ENCODE assay signal across 9 cellular contexts in the genomic region with DNA sequence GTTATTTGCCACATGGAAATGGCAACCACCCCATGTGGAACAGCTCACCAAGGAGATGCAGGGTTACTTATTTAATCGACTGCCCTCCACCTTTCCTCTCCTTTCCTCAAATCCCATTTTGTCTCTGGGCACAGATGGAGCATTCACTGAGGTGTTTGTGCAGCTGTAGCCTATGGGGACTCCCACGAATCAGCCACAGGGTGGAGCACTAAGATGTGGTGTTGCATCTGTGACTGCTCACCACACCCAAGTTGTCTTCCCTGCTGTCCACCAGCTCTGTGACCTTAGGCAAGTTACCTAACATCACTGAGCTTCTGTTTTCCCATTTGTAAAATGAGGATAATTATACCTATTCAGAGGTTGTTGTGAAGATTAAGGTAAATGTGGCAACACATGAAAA.
A peak's percentile ranks its signal among the peaks of the same experiment; 100 is the strongest.
DNase-seq lines count a peak whose midpoint lies in the region; ATAC-seq and TF ChIP-seq lines count a peak whose summit lies in the region.
"Had no signal": no experiment of that assay in that cellular context is flagged by ENCODE, and none has a peak within 500 bp of the region (broad histone marks: within the 10 kb centered on the region; RNA-seq: fewer than 3 reads in every experiment).

No MANE protein-coding gene starts in this region.

- H3K4me1 Mint-ChIP-seq in CD8-positive, alpha-beta memory T cell = no peaks in the 10 kb centered on the region
- H3K4me1 Mint-ChIP-seq: IgD-negative memory B cell had no signal

- H3K4me1 ChIP-seq in left ventricle myocardium inferior = peaks cover 9% of the 10 kb centered on the region
- no peaks in the 10 kb centered on the region for H3K4me1 ChIP-seq in CD8-positive, alpha-beta memory T cell (ENCODE audit: insufficient read depth, low read length)

- no peaks in the 10 kb centered on the region for H3K27me3 ChIP-seq in left ventricle myocardium inferior (ENCODE audit: low read depth)
- no peaks in the 10 kb centered on the region for H3K27me3 ChIP-seq in CD8-positive, alpha-beta memory T cell (ENCODE audit: insufficient read depth, low read length, poor library complexity, severe bottlenecking)

- peaks cover 18 to 34% (median 19%) of the 10 kb centered on the region in 5 donors for H3K9me3 Mint-ChIP-seq in CD8-positive, alpha-beta memory T cell

- TF ChIP-seq CTCF in GM12864 (IDR thresholded peaks at IDR 0.05; ENCODE audit: low read depth, low read length, missing control alignments) (peak; percentile 61), left ventricle myocardium inferior (IDR thresholded peaks at IDR 0.05; ENCODE audit: borderline replicate concordance) (peak; percentile 71)

- POLR2A ChIA-PET in CD8-positive, alpha-beta memory T cell (lab: Charles Lee) = no interaction called here

- no peak for DNase-seq in GM12864 (ENCODE audit: low read depth)
- DNase-seq in UCSD-AML1 (lab: John Stamatoyannopoulos, UW; ENCODE audit: unreplicated experiment) = peak; percentile 30
- DNase-seq in left ventricle myocardium inferior = peak; percentile 29
- DNase-seq in stromal cell of bone marrow (ENCODE audit: low read depth) = peak; percentile 18
- DNase-seq in occipital lobe (lab: John Stamatoyannopoulos, UW) = no peak
- DNase-seq in CD8-positive, alpha-beta memory T cell = no peak

- H3K4me3 ChIP-seq in GM12864 (ENCODE audit: low read depth, low read length) = no peak overlapping the region
- H3K4me3 ChIP-seq in left ventricle myocardium inferior = no peak overlapping the region
- no peak overlapping the region for H3K4me3 ChIP-seq in CD8-positive, alpha-beta memory T cell (ENCODE audit: low read length)

- no peak overlapping the region for H3K27ac ChIP-seq in left ventricle myocardium inferior (replicated peaks)
- H3K27ac ChIP-seq in CD8-positive, alpha-beta memory T cell (ENCODE audit: low read depth, low read length) = no peak overlapping the region

- peaks cover 0 to 28% (median 0%) of the 10 kb centered on the region in 3 donors for H3K36me3 Mint-ChIP-seq in CD8-positive, alpha-beta memory T cell

- H3K9me3 ChIP-seq in left ventricle myocardium inferior (replicated peaks) = peaks cover 20% of the 10 kb centered on the region
- H3K9me3 ChIP-seq in CD8-positive, alpha-beta memory T cell (ENCODE audit: low read length) = no peaks in the 10 kb centered on the region

- H3K27ac Mint-ChIP-seq in CD8-positive, alpha-beta memory T cell = no peak overlapping the region
- H3K27ac Mint-ChIP-seq: IgD-negative memory B cell had no signal

- H3K36me3 ChIP-seq in left ventricle myocardium inferior = no peaks in the 10 kb centered on the region
- H3K36me3 ChIP-seq in CD8-positive, alpha-beta memory T cell (ENCODE audit: insufficient read depth, low read length) = no peaks in the 10 kb centered on the region

- intact Hi-C loops in left ventricle myocardium inferior (cut with micrococcal nuclease) = no loop called here

- ATAC-seq in HG02981 (IDR thresholded peaks at IDR 0.05; ENCODE audit: unreplicated experiment) (peak; percentile 53), GM19397 (IDR thresholded peaks at IDR 0.05; ENCODE audit: unreplicated experiment) (no peak)

- peaks cover 0 to 3% of the 10 kb centered on the region in 2 donors for H3K27me3 Mint-ChIP-seq in CD8-positive, alpha-beta memory T cell

- CTCF ChIA-PET in CD8-positive, alpha-beta memory T cell (lab: Charles Lee) = no interaction called here

- no peak overlapping the region for H3K4me3 Mint-ChIP-seq in CD8-positive, alpha-beta memory T cell
- H3K4me3 Mint-ChIP-seq: IgD-negative memory B cell had no signal

Comparison
In these comparisons a context has a peak if more than half of its experiments do, and no peak if none do; other contexts are left out.
1. DNase-seq: peak in UCSD-AML1 (single experiment), left ventricle myocardium inferior (single experiment) and stromal cell of bone marrow (single experiment); none in GM12864 (single experiment), occipital lobe (single experiment) and CD8-positive, alpha-beta memory T cell (0 of 5).